1 cellular context compared by ENCODE assay signal in the genomic region with DNA sequence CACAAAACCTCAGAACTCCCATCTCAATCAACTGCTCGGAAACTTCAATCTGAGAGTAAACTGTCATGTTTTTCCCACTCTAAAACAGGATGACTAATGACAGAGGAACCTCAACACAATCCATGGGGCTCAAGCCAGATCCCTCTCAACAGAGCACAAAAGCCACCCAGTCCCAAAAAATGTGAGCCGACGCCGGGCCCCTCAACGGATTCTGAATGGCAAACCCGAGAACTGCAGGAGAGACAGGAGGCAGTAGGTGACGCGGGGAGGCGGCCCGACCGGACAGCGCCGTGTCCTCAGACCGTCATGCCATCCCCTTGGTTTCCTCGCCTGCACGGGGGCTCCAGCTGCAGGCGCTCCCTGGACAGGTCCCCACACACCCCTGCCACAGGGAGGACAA.
TF ChIP-seq lines count a peak whose summit lies in the region.

No MANE protein-coding gene starts in this region.

TF ChIP-seq in K562, 482 proteins besides CTCF, POLR2A, EP300 and RAD21:
- TF ChIP-seq, protein P1, sequence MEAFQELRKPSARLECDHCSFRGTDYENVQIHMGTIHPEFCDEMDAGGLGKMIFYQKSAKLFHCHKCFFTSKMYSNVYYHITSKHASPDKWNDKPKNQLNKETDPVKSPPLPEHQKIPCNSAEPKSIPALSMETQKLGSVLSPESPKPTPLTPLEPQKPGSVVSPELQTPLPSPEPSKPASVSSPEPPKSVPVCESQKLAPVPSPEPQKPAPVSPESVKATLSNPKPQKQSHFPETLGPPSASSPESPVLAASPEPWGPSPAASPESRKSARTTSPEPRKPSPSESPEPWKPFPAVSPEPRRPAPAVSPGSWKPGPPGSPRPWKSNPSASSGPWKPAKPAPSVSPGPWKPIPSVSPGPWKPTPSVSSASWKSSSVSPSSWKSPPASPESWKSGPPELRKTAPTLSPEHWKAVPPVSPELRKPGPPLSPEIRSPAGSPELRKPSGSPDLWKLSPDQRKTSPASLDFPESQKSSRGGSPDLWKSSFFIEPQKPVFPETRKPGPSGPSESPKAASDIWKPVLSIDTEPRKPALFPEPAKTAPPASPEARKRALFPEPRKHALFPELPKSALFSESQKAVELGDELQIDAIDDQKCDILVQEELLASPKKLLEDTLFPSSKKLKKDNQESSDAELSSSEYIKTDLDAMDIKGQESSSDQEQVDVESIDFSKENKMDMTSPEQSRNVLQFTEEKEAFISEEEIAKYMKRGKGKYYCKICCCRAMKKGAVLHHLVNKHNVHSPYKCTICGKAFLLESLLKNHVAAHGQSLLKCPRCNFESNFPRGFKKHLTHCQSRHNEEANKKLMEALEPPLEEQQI (IDR thresholded peaks at IDR 0.05) = no peak
- peak; percentile 28 for TF ChIP-seq RBM22 (IDR thresholded peaks at IDR 0.05; ENCODE audit: low read depth, low read length, poor library complexity, severe bottlenecking)
